In genomic region chr1:234532511-234532922, GRCh38 we compare ENCODE assay signal across 11 cellular contexts. TPM values are rescaled to one million over a fixed set of nuclear protein-coding genes. Genes with fewer than 3 reads are reported as not detected.
DNase-seq lines count a peak whose midpoint lies in the region; ATAC-seq and TF ChIP-seq lines count a peak whose summit lies in the region.
"Had no signal": no experiment of that assay in that cellular context is flagged by ENCODE, and none has a peak within 500 bp of the region (broad histone marks: within the 10 kb centered on the region; RNA-seq: fewer than 3 reads in every experiment).

No MANE protein-coding gene starts in this region.

- no peaks in the 10 kb centered on the region for H3K27me3 Mint-ChIP-seq in glutamatergic neuron (ENCODE audit: unreplicated experiment)
- peaks cover 10% of the 10 kb centered on the region in 2 donors for H3K27me3 Mint-ChIP-seq in natural killer cell treated with Interleukin-12 subunit alpha and Interleukin-12 subunit beta and Interleukin-15 and Interleukin-18, amount 100 ng/mL, for 72 hours

- H3K36me3 Mint-ChIP-seq in glutamatergic neuron (ENCODE audit: unreplicated experiment) = no peaks in the 10 kb centered on the region
- H3K36me3 Mint-ChIP-seq in natural killer cell treated with Interleukin-12 subunit alpha and Interleukin-12 subunit beta and Interleukin-15 and Interleukin-18, amount 100 ng/mL, for 72 hours = no peaks in the 10 kb centered on the region
- H3K36me3 Mint-ChIP-seq: stimulated activated effector memory CD8-positive, alpha-beta T cell treated with anti-CD3 and anti-CD28 coated beads, Interleukin-12 subunit alpha, Interleukin-12 subunit beta, amount 100 ng/mL, for 72 hours had no signal

- H3K27me3 ChIP-seq in dorsolateral prefrontal cortex (no peaks in the 10 kb centered on the region), lung (ENCODE audit: control insufficient read depth, insufficient read depth) (no peaks in the 10 kb centered on the region)

- H3K4me1 Mint-ChIP-seq in glutamatergic neuron (ENCODE audit: low read depth, unreplicated experiment) = peaks cover 41% of the 10 kb centered on the region
- H3K4me1 Mint-ChIP-seq in natural killer cell treated with Interleukin-12 subunit alpha and Interleukin-12 subunit beta and Interleukin-15 and Interleukin-18, amount 100 ng/mL, for 72 hours (ENCODE audit: low read depth in 2 of 2) = peaks cover 0 to 9% of the 10 kb centered on the region in 2 donors
- H3K4me1 Mint-ChIP-seq: stimulated activated effector memory CD8-positive, alpha-beta T cell treated with anti-CD3 and anti-CD28 coated beads, Interleukin-12 subunit alpha, Interleukin-12 subunit beta, amount 100 ng/mL, for 72 hours had no signal

- no peak overlapping the region for H3K27ac Mint-ChIP-seq in glutamatergic neuron (ENCODE audit: unreplicated experiment)
- no peak overlapping the region for H3K27ac Mint-ChIP-seq in natural killer cell treated with Interleukin-12 subunit alpha and Interleukin-12 subunit beta and Interleukin-15 and Interleukin-18, amount 100 ng/mL, for 72 hours
- H3K27ac Mint-ChIP-seq: effector memory CD8-positive, alpha-beta T cell; stimulated activated effector memory CD8-positive, alpha-beta T cell treated with anti-CD3 and anti-CD28 coated beads, Interleukin-12 subunit alpha, Interleukin-12 subunit beta, amount 100 ng/mL, for 72 hours had no signal

- H3K9me3 ChIP-seq in lung (ENCODE audit: control insufficient read depth in 2 of 2, insufficient read depth in 1 of 2, low read length in 1 of 2) = no peaks in the 10 kb centered on the region

- no peak overlapping the region for H3K4me3 ChIP-seq in dorsolateral prefrontal cortex
- H3K4me3 ChIP-seq in lung = no peak overlapping the region

- no peak for TF ChIP-seq CTCF in dorsolateral prefrontal cortex (IDR thresholded peaks at IDR 0.05 in 54 of 56, conservative IDR thresholded peaks at IDR 0.05 in 2 of 56; ENCODE audit: low read depth in 1 of 56, partially characterized antibody in 56 of 56)
- no peak for TF ChIP-seq CTCF in lung (IDR thresholded peaks at IDR 0.05; ENCODE audit: control extremely low read depth, extremely low read depth)
- no peak for TF ChIP-seq CTCF in glutamatergic neuron (IDR thresholded peaks at IDR 0.05; ENCODE audit: partially characterized antibody, unreplicated experiment)

- no peak overlapping the region for H3K4me3 Mint-ChIP-seq in glutamatergic neuron (ENCODE audit: unreplicated experiment)
- no peak overlapping the region for H3K4me3 Mint-ChIP-seq in natural killer cell treated with Interleukin-12 subunit alpha and Interleukin-12 subunit beta and Interleukin-15 and Interleukin-18, amount 100 ng/mL, for 72 hours
- H3K4me3 Mint-ChIP-seq: effector memory CD8-positive, alpha-beta T cell; stimulated activated effector memory CD8-positive, alpha-beta T cell treated with anti-CD3 and anti-CD28 coated beads, Interleukin-12 subunit alpha, Interleukin-12 subunit beta, amount 100 ng/mL, for 72 hours had no signal

- H3K36me3 ChIP-seq in lung (ENCODE audit: control insufficient read depth in 2 of 2, insufficient read depth in 2 of 2, low read length in 2 of 2) = no peaks in the 10 kb centered on the region

- H3K4me1 ChIP-seq in lung (ENCODE audit: control insufficient read depth in 2 of 2, insufficient read depth in 2 of 2, low read length in 2 of 2) = peaks cover 21 to 55% of the 10 kb centered on the region in 2 donors

- DNase-seq in NOMO-1 (lab: John Stamatoyannopoulos, UW; ENCODE audit: unreplicated experiment in 2 of 2) (peak; percentile 41 to 76), dorsolateral prefrontal cortex (no peak), lung (ENCODE audit: low spot score) (peak; percentile 58), superior temporal gyrus (ENCODE audit: extremely low spot score) (peak; percentile 89), HuH-7 (ENCODE audit: low spot score) (no peak), glutamatergic neuron (no peak), DMS79 (lab: John Stamatoyannopoulos, UW) (no peak)
- no peak for DNase-seq in natural killer cell treated with Interleukin-12 subunit alpha and Interleukin-12 subunit beta and Interleukin-15 and Interleukin-18, amount 100 ng/mL, for 72 hours (ENCODE audit: low spot score)
- DNase-seq: effector memory CD8-positive, alpha-beta T cell; NCI-H1092 had no signal

- intact Hi-C loops in dorsolateral prefrontal cortex (cut with DNase I) = loop anchor here in 1 of 2 donors (5.0 kb wide), 1 partner anchor 75 kb away; no protein-coding TSS in a partner anchor

- peaks cover 7% of the 10 kb centered on the region for H3K9me3 Mint-ChIP-seq in glutamatergic neuron (ENCODE audit: unreplicated experiment)
- H3K9me3 Mint-ChIP-seq in natural killer cell treated with Interleukin-12 subunit alpha and Interleukin-12 subunit beta and Interleukin-15 and Interleukin-18, amount 100 ng/mL, for 72 hours = no peaks in the 10 kb centered on the region
- H3K9me3 Mint-ChIP-seq: effector memory CD8-positive, alpha-beta T cell; stimulated activated effector memory CD8-positive, alpha-beta T cell treated with anti-CD3 and anti-CD28 coated beads, Interleukin-12 subunit alpha, Interleukin-12 subunit beta, amount 100 ng/mL, for 72 hours had no signal

- ATAC-seq in lung (ENCODE audit: insufficient read depth, low FRiP score) = peak; percentile 6
- ATAC-seq in natural killer cell treated with Interleukin-12 subunit alpha and Interleukin-12 subunit beta and Interleukin-15 and Interleukin-18, amount 100 ng/mL, for 72 hours = no peak
- ATAC-seq: effector memory CD8-positive, alpha-beta T cell had no signal

- peak overlapping the region; percentile 81 to 99 (median 95) for H3K27ac ChIP-seq in dorsolateral prefrontal cortex
- H3K27ac ChIP-seq in lung (ENCODE audit: low read depth in 1 of 2, low read length in 1 of 2) = peak overlapping the region; percentile 96

- 32 to 39% methylated on average over 7 of the region's 7 CpGs for WGBS in lung, 2 donors

RNA-seq across cellular contexts. Expression of gene TARBP1, which starts 53.5 kb away (rescaled TPM):
- total RNA-seq in dorsolateral prefrontal cortex (100 to 1,000 TPM in 34 of 120 experiments, 10 to 100 TPM in 86; 27.7 to 158 (median 75.1) TPM), lung (10 to 100 TPM; 27.7 to 32.2 TPM), glutamatergic neuron (ENCODE audit: unreplicated experiment) (32.4 TPM)
- polyA plus RNA-seq in lung = 10 to 100 TPM; 11.2 to 48.7 TPM
- 10 to 100 TPM; 25.3 to 51.4 TPM for total RNA-seq in natural killer cell treated with Interleukin-12 subunit alpha and Interleukin-12 subunit beta and Interleukin-15 and Interleukin-18, amount 100 ng/mL, for 72 hours

Comparison
In these comparisons a context has a peak if more than half of its experiments do, and no peak if none do; other contexts are left out.
1. DNase-seq: peak in NOMO-1 (2 of 2), lung (single experiment) and superior temporal gyrus (single experiment); none in dorsolateral prefrontal cortex (0 of 10), HuH-7 (single experiment), glutamatergic neuron (single experiment), DMS79 (single experiment) and natural killer cell treated with Interleukin-12 subunit alpha and Interleukin-12 subunit beta and Interleukin-15 and Interleukin-18, amount 100 ng/mL, for 72 hours (single experiment).